7 cellular contexts compared by ENCODE assay signal in the genomic region with DNA sequence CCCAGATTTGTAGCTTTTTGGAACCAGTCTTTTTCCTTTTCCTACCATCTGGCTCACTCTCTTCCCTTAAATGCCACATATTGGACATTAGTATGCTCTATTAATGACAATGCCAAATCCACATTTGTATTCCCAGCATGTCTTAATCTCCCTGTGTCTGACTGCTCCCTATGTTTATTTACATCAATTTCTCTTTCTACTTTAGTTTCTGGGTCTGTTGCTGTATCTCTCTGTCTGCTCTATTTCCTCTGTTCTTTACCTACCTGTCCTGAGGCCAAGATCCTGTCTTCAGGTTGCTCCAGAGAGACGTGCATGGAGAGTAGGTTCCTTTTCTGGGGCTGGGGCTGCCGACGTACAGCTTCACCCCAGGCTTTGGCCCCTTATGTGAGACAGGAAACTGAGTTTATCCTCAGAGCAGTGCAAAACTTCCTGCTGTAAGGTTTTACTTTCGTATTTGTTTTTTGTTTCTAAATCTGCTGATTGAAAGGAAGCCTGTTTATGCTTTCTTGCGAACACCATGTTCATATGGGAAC. TPM values are rescaled to one million over a fixed set of nuclear protein-coding genes. Genes with fewer than 3 reads are reported as not detected.
A peak's percentile ranks its signal among the peaks of the same experiment; 100 is the strongest.
DNase-seq lines count a peak whose midpoint lies in the region; ATAC-seq and TF ChIP-seq lines count a peak whose summit lies in the region.

No MANE protein-coding gene starts in this region.

- no peaks in the 10 kb centered on the region for H3K36me3 ChIP-seq in right atrium auricular region
- H3K36me3 ChIP-seq in aorta (ENCODE audit: control insufficient read depth in 1 of 2, insufficient read depth in 2 of 2, low read length in 1 of 2) = no peaks in the 10 kb centered on the region
- no peaks in the 10 kb centered on the region for H3K36me3 ChIP-seq in HAP-1 (replicated peaks)

- H3K4me3 ChIP-seq in right atrium auricular region (peak overlapping the region; percentile 13 to 35), aorta (ENCODE audit: low read length in 2 of 2) (no peak overlapping the region), HAP-1 (no peak overlapping the region)

- H3K9me3 ChIP-seq in right atrium auricular region (no peaks in the 10 kb centered on the region), aorta (ENCODE audit: control insufficient read depth, low read length) (no peaks in the 10 kb centered on the region), HAP-1 (no peaks in the 10 kb centered on the region)

- H3K4me1 ChIP-seq in right atrium auricular region (peaks cover 0 to 4% of the 10 kb centered on the region in 2 donors), aorta (ENCODE audit: control insufficient read depth in 1 of 2, insufficient read depth in 2 of 2, low read length in 2 of 2) (no peaks in the 10 kb centered on the region), HAP-1 (no peaks in the 10 kb centered on the region)

- no peaks in the 10 kb centered on the region for H3K27me3 ChIP-seq in right atrium auricular region
- peaks cover 0 to 5% of the 10 kb centered on the region in 2 donors for H3K27me3 ChIP-seq in aorta (ENCODE audit: control insufficient read depth in 1 of 2, insufficient read depth in 2 of 2, low read length in 1 of 2)
- peaks cover 2% of the 10 kb centered on the region; the same call in 1 of the 2 replicates for H3K27me3 ChIP-seq in HAP-1 (ENCODE audit: low read depth)

- in situ Hi-C loops in HAP-1 (cut with MboI; ENCODE audit: low sequenced_read_pairs) = no loop called here

- intact Hi-C loops in aorta (cut with DNase I) = no loop called here

- H3K27ac ChIP-seq in right atrium auricular region = peak overlapping the region; percentile 41 to 53
- no peak overlapping the region for H3K27ac ChIP-seq in aorta (ENCODE audit: low read depth in 1 of 2, low read length in 2 of 2)

- WGBS in aorta, 2 donors = 46 to 55% methylated on average over 5 of the region's 5 CpGs

- ATAC-seq in HG03066 (IDR thresholded peaks at IDR 0.05; ENCODE audit: low read depth, unreplicated experiment) (peak; percentile 86), aorta (ENCODE audit: low FRiP score) (peak; percentile 26)

- TF ChIP-seq CTCF in right atrium auricular region (IDR thresholded peaks at IDR 0.05) = no peak

- DNase-seq in GM19238 (ENCODE audit: insufficient read length, low spot score) (peak; percentile 46), right atrium auricular region (ENCODE audit: low spot score) (no peak), aorta (no peak), islet precursor cell (no peak), HAP-1 (ENCODE audit: low spot score in 2 of 2) (no peak)
- DNase-seq in activated CD4-positive, alpha-beta T cell treated with anti-CD3 and anti-CD28 coated beads, Interleukin-2, amount 50 U/mL, for 1 hour = peak; percentile 34

RNA-seq across cellular contexts. Expression of a gene that starts 25.6 kb away (rescaled TPM):
- total RNA-seq in right atrium auricular region = not detected
- under 1 TPM in 1 of 2 donors, not detected in 1; 0.10 TPM for total RNA-seq in aorta
- not detected for polyA plus RNA-seq in aorta

RNA-seq across cellular contexts. Expression of a gene that starts 36.7 kb away (rescaled TPM):
- not detected for total RNA-seq in right atrium auricular region
- not detected for total RNA-seq in aorta
- not detected for polyA plus RNA-seq in aorta

RNA-seq across cellular contexts. Expression of a gene that starts 53.3 kb away (rescaled TPM):
- total RNA-seq in right atrium auricular region (not detected), aorta (under 1 TPM in 1 of 2 donors, not detected in 1; 0.26 TPM)
- not detected for polyA plus RNA-seq in aorta

Comparison
In these comparisons a context has a peak if more than half of its experiments do, and no peak if none do; other contexts are left out.
1. DNase-seq: peak in GM19238 (single experiment) and activated CD4-positive, alpha-beta T cell treated with anti-CD3 and anti-CD28 coated beads, Interleukin-2, amount 50 U/mL, for 1 hour (single experiment); none in right atrium auricular region (single experiment), aorta (0 of 2), islet precursor cell (single experiment) and HAP-1 (0 of 2).
2. H3K27ac ChIP-seq: peak in right atrium auricular region (2 of 2); none in aorta (0 of 2).
3. H3K4me3 ChIP-seq: peak in right atrium auricular region (2 of 2); none in aorta (0 of 2) and HAP-1 (single experiment).